In genomic region chr2:71598526-71598925, GRCh38 we compare ENCODE assay signal across 27 cellular contexts.
"Had no signal": no experiment of that assay in that cellular context is flagged by ENCODE, and none has a peak within 500 bp of the region (broad histone marks: within the 10 kb centered on the region; RNA-seq: fewer than 3 reads in every experiment).

No MANE protein-coding gene starts in this region.

- H3K4me3 ChIP-seq: esophagus muscularis mucosa, gastrocnemius medialis, heart left ventricle had no signal

- H3K27ac ChIP-seq: brain microvascular endothelial cell, esophagus muscularis mucosa, foreskin keratinocyte, gastrocnemius medialis, heart left ventricle, WERI-Rb-1 had no signal

- H3K4me3 Mint-ChIP-seq: activated B cell treated with CpG ODN at 0.5 μM for 24 hours; activated CD8-positive, alpha-beta T cell treated with anti-CD3 and anti-CD28 coated beads for 36 hours; activated naive CD8-positive, alpha-beta T cell; activated T-cell treated with anti-CD3 and anti-CD28 coated beads, Interleukin-2, amount 50 U/mL, for 4 hours; activated T-helper 17 cell treated with anti-CD3 and anti-CD28 coated beads, Interleukin-2, amount 50 U/mL, for 72 hours; central memory CD8-positive, alpha-beta T cell had no signal

- H3K4me1 Mint-ChIP-seq: activated B cell treated with CpG ODN at 0.5 μM for 24 hours had no signal

- H3K9me3 ChIP-seq: esophagus muscularis mucosa, gastrocnemius medialis, heart left ventricle had no signal

- ATAC-seq: activated CD4-positive, CD25-positive, alpha-beta regulatory T cell treated with anti-CD3 and anti-CD28 coated beads, Interleukin-2, amount 50 U/mL, for 24 hours; activated CD8-positive, alpha-beta T cell treated with anti-CD3 and anti-CD28 coated beads for 36 hours; activated T-cell treated with anti-CD3 and anti-CD28 coated beads, Interleukin-2, amount 50 U/mL, for 4 hours; activated T-helper 17 cell treated with anti-CD3 and anti-CD28 coated beads, Interleukin-2, amount 50 U/mL, for 72 hours; foreskin keratinocyte; gastrocnemius medialis; heart left ventricle had no signal

- H3K4me1 ChIP-seq: foreskin keratinocyte had no signal

- DNase-seq: activated B cell treated with CpG ODN at 0.5 μM for 24 hours; activated CD4-positive, alpha-beta T cell treated with anti-CD3 and anti-CD28 coated beads for 48 hours; activated CD4-positive, alpha-beta T cell treated with anti-CD3 and anti-CD28 coated beads, Interleukin-2, amount 50 U/mL, for 1 hour; activated CD4-positive, alpha-beta T cell treated with anti-CD3 and anti-CD28 coated beads, Interleukin-2, amount 50 U/mL, for 48 hours; activated CD8-positive, alpha-beta memory T cell treated with anti-CD3 and anti-CD28 coated beads for 24 hours; activated CD8-positive, alpha-beta T cell treated with anti-CD3 and anti-CD28 coated beads for 36 hours; activated effector memory CD4-positive, alpha-beta T cell treated with Interleukin-2 at 50 U/mL for 16 hours; activated gamma-delta T cell treated with Interleukin-2 at 50 U/mL for 16 hours; activated naive CD4-positive, alpha-beta T cell treated with anti-CD3 and anti-CD28 coated beads, Interleukin-2, amount 50 U/mL, for 16 hours; activated naive CD4-positive, alpha-beta T cell treated with Interleukin-2 at 50 U/mL for 16 hours; activated T-cell treated with anti-CD3 and anti-CD28 coated beads, Interleukin-2, amount 50 U/mL, for 4 hours; amniotic stem cell; anterior cingulate cortex; brain microvascular endothelial cell; effector CD8-positive, alpha-beta T cell; erythroblast; foreskin keratinocyte; gastrocnemius medialis; glutamatergic neuron; heart left ventricle; T-helper 2 cell; WERI-Rb-1 had no signal

- H3K27me3 ChIP-seq: brain microvascular endothelial cell, esophagus muscularis mucosa, gastrocnemius medialis, heart left ventricle had no signal

- H3K9me3 Mint-ChIP-seq: activated B cell treated with CpG ODN at 0.5 μM for 24 hours; activated CD8-positive, alpha-beta T cell treated with anti-CD3 and anti-CD28 coated beads for 36 hours; activated T-cell treated with anti-CD3 and anti-CD28 coated beads, Interleukin-2, amount 50 U/mL, for 4 hours; activated T-helper 17 cell treated with anti-CD3 and anti-CD28 coated beads, Interleukin-2, amount 50 U/mL, for 72 hours; central memory CD8-positive, alpha-beta T cell had no signal

- H3K27ac Mint-ChIP-seq: activated B cell treated with CpG ODN at 0.5 μM for 24 hours; activated CD8-positive, alpha-beta T cell treated with anti-CD3 and anti-CD28 coated beads for 36 hours; activated naive CD8-positive, alpha-beta T cell; activated T-helper 17 cell treated with anti-CD3 and anti-CD28 coated beads, Interleukin-2, amount 50 U/mL, for 72 hours had no signal

- H3K36me3 Mint-ChIP-seq: activated naive CD8-positive, alpha-beta T cell had no signal

- H3K27me3 Mint-ChIP-seq: activated CD8-positive, alpha-beta T cell treated with anti-CD3 and anti-CD28 coated beads for 36 hours had no signal

- H3K36me3 ChIP-seq: WERI-Rb-1 had no signal
